9 cellular contexts compared by ENCODE assay signal in genomic region chr13:38872693-38873092, GRCh38.
DNase-seq lines count a peak whose midpoint lies in the region; ATAC-seq, FAIRE-seq and TF ChIP-seq lines count a peak whose summit lies in the region.
"Had no signal": no experiment of that assay in that cellular context is flagged by ENCODE, and none has a peak within 500 bp of the region (broad histone marks: within the 10 kb centered on the region; RNA-seq: fewer than 3 reads in every experiment).

No MANE protein-coding gene starts in this region.

- no peaks in the 10 kb centered on the region for H3K27me3 ChIP-seq in RWPE2 (ENCODE audit: insufficient read depth, poor library complexity, severe bottlenecking)
- H3K27me3 ChIP-seq in upper lobe of right lung: no peaks in the 10 kb centered on the region

- H3K36me3 ChIP-seq in RWPE2 (ENCODE audit: low read depth): no peaks in the 10 kb centered on the region
- no peaks in the 10 kb centered on the region for H3K36me3 ChIP-seq in upper lobe of right lung

- in situ Hi-C loops in T47D (cut with HindIII; ENCODE audit: low pct_unique_long_range_greater_than_20kb, low sequenced_read_pairs): no loop called here

- CTCF ChIA-PET in AG04449 (lab: Yijun Ruan, JAX): interaction anchor here (1.2 kb wide), 1 partner anchor 13 kb away, joined by 3 read pairs; no protein-coding TSS in a partner anchor

- H3K4me1 ChIP-seq in RWPE2 (ENCODE audit: insufficient read depth, poor library complexity, severe bottlenecking): no peaks in the 10 kb centered on the region
- no peaks in the 10 kb centered on the region for H3K4me1 ChIP-seq in upper lobe of right lung

- H3K27ac ChIP-seq in RWPE2 (ENCODE audit: poor library complexity, severe bottlenecking) (no peak overlapping the region), upper lobe of right lung (no peak overlapping the region)

- POLR2A ChIA-PET in AG04449 (lab: Yijun Ruan, JAX): no interaction called here

- H3K9me3 ChIP-seq in RWPE2 (ENCODE audit: severe bottlenecking) (no peaks in the 10 kb centered on the region), upper lobe of right lung (no peaks in the 10 kb centered on the region)

- DNase-seq in AG04449 (ENCODE audit: low read depth, low spot score) (no peak), GM12892 (ENCODE audit: insufficient read length) (peak; percentile 5), RWPE2 (ENCODE audit: low spot score) (no peak), T47D (ENCODE audit: low read depth in 1 of 2, low spot score in 1 of 2) (peak; percentile 4 to 77), lung microvascular endothelial cell (ENCODE audit: low read depth in 2 of 2) (peak; percentile 22 to 33), upper lobe of right lung (no peak), ureter (ENCODE audit: low spot score) (no peak)

- intact Hi-C loops in upper lobe of right lung (cut with DNase I): no loop called here

- TF ChIP-seq CTCF in AG04449 (IDR thresholded peaks at IDR 0.05; ENCODE audit: insufficient read depth, low read length, missing control alignments): peak; percentile 25
- peak; percentile 39 for TF ChIP-seq CTCF in RWPE2 (IDR thresholded peaks at IDR 0.05; ENCODE audit: poor library complexity, severe bottlenecking)
- TF ChIP-seq CTCF in upper lobe of right lung (IDR thresholded peaks at IDR 0.05): peak; percentile 42

- peak; percentile 87 for ATAC-seq in HG03354 (IDR thresholded peaks at IDR 0.05; ENCODE audit: poor library complexity, severe bottlenecking, unreplicated experiment)
- no peak for ATAC-seq in RWPE2 (ENCODE audit: low read depth)
- peak; percentile 63 for ATAC-seq in upper lobe of right lung
- ATAC-seq: left colon had no signal

- TF ChIP-seq POLR2A in GM12892 (IDR thresholded peaks at IDR 0.05; ENCODE audit: low read depth, low read length): no peak

- FAIRE-seq in GM12892 (lab: Jason Lieb, UNC): peak; percentile 63

- H3K4me3 ChIP-seq in AG04449 (ENCODE audit: low read depth, low read length): no peak overlapping the region
- no peak overlapping the region for H3K4me3 ChIP-seq in RWPE2 (ENCODE audit: severe bottlenecking)
- H3K4me3 ChIP-seq in upper lobe of right lung: no peak overlapping the region

Comparison
In these comparisons a context has a peak if more than half of its experiments do, and no peak if none do; other contexts are left out.
1. DNase-seq: peak in GM12892 (single experiment), T47D (2 of 2) and lung microvascular endothelial cell (2 of 2); none in AG04449 (single experiment), RWPE2 (single experiment), upper lobe of right lung (single experiment) and ureter (single experiment).
2. Peak in every context shown above with its lines, with median percentiles within 50 percentile points of each other: CTCF ChIP-seq.